Comparison of ENCODE assay signal across 15 cellular contexts in the genomic region with DNA sequence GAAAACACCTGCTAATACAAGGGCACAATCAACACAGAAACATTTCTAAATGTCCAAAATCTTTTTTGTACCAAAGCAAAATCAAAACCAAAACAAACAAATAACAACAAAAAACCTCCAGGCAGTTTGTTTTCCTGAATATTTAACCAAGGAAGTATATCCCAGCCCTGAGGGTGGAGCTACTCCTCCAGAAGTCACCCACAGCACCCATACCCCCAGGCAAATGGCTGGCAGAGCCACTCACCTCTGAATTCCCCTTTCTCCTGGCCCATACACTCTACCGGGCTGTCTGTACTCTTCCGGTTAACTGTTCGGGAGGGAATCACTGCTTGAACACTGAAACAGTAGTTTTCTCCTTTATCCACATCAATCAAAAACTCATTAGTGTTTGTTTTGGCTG. TPM values are rescaled to one million over a fixed set of nuclear protein-coding genes. Genes with fewer than 3 reads are reported as not detected.
DNase-seq lines count a peak whose midpoint lies in the region; ATAC-seq and TF ChIP-seq lines count a peak whose summit lies in the region.
"Had no signal": no experiment of that assay in that cellular context is flagged by ENCODE, and none has a peak within 500 bp of the region (broad histone marks: within the 10 kb centered on the region; RNA-seq: fewer than 3 reads in every experiment).

No MANE protein-coding gene starts in this region.

- ATAC-seq in PC-3 (peak; percentile 93), HG03457 (IDR thresholded peaks at IDR 0.05; ENCODE audit: unreplicated experiment) (no peak)
- ATAC-seq: GM12878; naive thymus-derived CD8-positive, alpha-beta T cell had no signal

- H3K36me3 ChIP-seq in PC-3 (ENCODE audit: low read depth, low read length) (peaks cover 8% of the 10 kb centered on the region; the same call in 1 of the 2 replicates), neural progenitor cell (no peaks in the 10 kb centered on the region)

- H2AFZ ChIP-seq in PC-3 (ENCODE audit: low read length) (no peak overlapping the region), neural progenitor cell (replicated peaks) (peak overlapping the region; percentile 20)

- H3K79me2 ChIP-seq in PC-3 (ENCODE audit: low read length) (no peaks in the 10 kb centered on the region), neural progenitor cell (ENCODE audit: low read depth) (no peaks in the 10 kb centered on the region)

- H4K20me1 ChIP-seq in PC-3 (ENCODE audit: low read length) (no peaks in the 10 kb centered on the region), neural progenitor cell (ENCODE audit: low read depth) (no peaks in the 10 kb centered on the region)

- intact Hi-C loops in PC-3 (cut with micrococcal nuclease) = loop anchor here (1.0 to 10.0 kb wide), 4 partner anchors 67 to 513 kb away; no protein-coding TSS in a partner anchor

- peaks cover 4% of the 10 kb centered on the region for H3K9me3 Mint-ChIP-seq in neural progenitor cell
- H3K9me3 Mint-ChIP-seq: activated CD4-positive, alpha-beta T cell treated with anti-CD3 and anti-CD28 coated beads, Interleukin-2, amount 10 ng/mL, durations not matched to agents 7 days and 5 days; naive thymus-derived CD8-positive, alpha-beta T cell had no signal

- no peak overlapping the region for H3K27ac Mint-ChIP-seq in neural progenitor cell
- H3K27ac Mint-ChIP-seq: activated CD4-positive, alpha-beta T cell treated with anti-CD3 and anti-CD28 coated beads, Interleukin-2, amount 10 ng/mL, durations not matched to agents 7 days and 5 days; naive thymus-derived CD8-positive, alpha-beta T cell had no signal

- CTCF ChIA-PET in PC-3 (lab: Charles Lee) = no interaction called here

- H3K27me3 Mint-ChIP-seq in neural progenitor cell (ENCODE audit: insufficient read depth, low read depth) = no peaks in the 10 kb centered on the region

- H3K4me1 Mint-ChIP-seq in neural progenitor cell = peaks cover 9% of the 10 kb centered on the region
- H3K4me1 Mint-ChIP-seq: activated CD4-positive, alpha-beta T cell treated with anti-CD3 and anti-CD28 coated beads, Interleukin-2, amount 10 ng/mL, durations not matched to agents 7 days and 5 days; naive thymus-derived CD8-positive, alpha-beta T cell had no signal

- DNase-seq in GM03348 (ENCODE audit: low spot score) (peak; percentile 26), PC-3 (peak; percentile 67), epithelial cell of esophagus (ENCODE audit: low read depth) (peak; percentile 63), neural progenitor cell (ENCODE audit: low spot score) (no peak), RPMI8226 (no peak), OCI-M1 (lab: John Stamatoyannopoulos, UW) (no peak), RKO (ENCODE audit: low spot score) (no peak)
- DNase-seq: activated CD4-positive, alpha-beta T cell treated with anti-CD3 and anti-CD28 coated beads, Interleukin-2, amount 10 ng/mL, durations not matched to agents 7 days and 5 days; activated effector memory CD4-positive, alpha-beta T cell treated with Interleukin-2 at 50 U/mL for 16 hours; DMS153; naive thymus-derived CD8-positive, alpha-beta T cell; NCI-H1105 had no signal

- no peak overlapping the region for H3K9ac ChIP-seq in PC-3 (ENCODE audit: low read length)
- no peak overlapping the region for H3K9ac ChIP-seq in neural progenitor cell

- POLR2A ChIA-PET in PC-3 (lab: Charles Lee; ENCODE audit: unreplicated experiment) = no interaction called here

- H3K9me3 ChIP-seq in PC-3 (ENCODE audit: low read length) (no peaks in the 10 kb centered on the region), neural progenitor cell (ENCODE audit: low read depth) (no peaks in the 10 kb centered on the region)
- H3K9me3 ChIP-seq: tibial nerve had no signal

- H3F3A ChIP-seq in PC-3 (ENCODE audit: low read length, unreplicated experiment) = no peaks in the 10 kb centered on the region
- H3F3A ChIP-seq in neural progenitor cell (ENCODE audit: low read depth) = no peaks in the 10 kb centered on the region

- TF ChIP-seq CTCF in PC-3 (conservative IDR thresholded peaks at IDR 0.05; ENCODE audit: low read depth, low read length) (peak; percentile 62), epithelial cell of esophagus (IDR thresholded peaks at IDR 0.05; ENCODE audit: insufficient read depth, low read depth, low read length, missing control alignments) (no peak), neural progenitor cell (IDR thresholded peaks at IDR 0.05) (peak; percentile 25)

- H3K4me1 ChIP-seq in PC-3 (ENCODE audit: insufficient read depth, low read length) = peaks cover 15% of the 10 kb centered on the region; the same call in 1 of the 2 replicates
- peaks cover 17% of the 10 kb centered on the region for H3K4me1 ChIP-seq in neural progenitor cell

- H3K36me3 Mint-ChIP-seq in neural progenitor cell = peaks cover 43% of the 10 kb centered on the region
- H3K36me3 Mint-ChIP-seq: naive thymus-derived CD8-positive, alpha-beta T cell had no signal

- H3K4me3 ChIP-seq in PC-3 (ENCODE audit: low read length) = no peak overlapping the region
- H3K4me3 ChIP-seq in epithelial cell of esophagus (ENCODE audit: low read length) = no peak overlapping the region
- no peak overlapping the region for H3K4me3 ChIP-seq in neural progenitor cell
- H3K4me3 ChIP-seq: GM12878, tibial nerve had no signal

- H3K27me3 ChIP-seq in PC-3 (ENCODE audit: low read length) = no peaks in the 10 kb centered on the region
- H3K27me3 ChIP-seq in neural progenitor cell = no peaks in the 10 kb centered on the region
- H3K27me3 ChIP-seq: tibial nerve had no signal

- no TSS peak for BruUV-seq in PC-3 (replicated peaks; lab: Mats Ljungman, UMichigan)

- H3K4me3 Mint-ChIP-seq in neural progenitor cell = no peak overlapping the region
- H3K4me3 Mint-ChIP-seq: activated CD4-positive, alpha-beta T cell treated with anti-CD3 and anti-CD28 coated beads, Interleukin-2, amount 10 ng/mL, durations not matched to agents 7 days and 5 days; naive thymus-derived CD8-positive, alpha-beta T cell had no signal

- H3K27ac ChIP-seq in PC-3 (ENCODE audit: low read length) (no peak overlapping the region), neural progenitor cell (no peak overlapping the region)

- H3K9me2 ChIP-seq in PC-3 (replicated peaks; ENCODE audit: low read length) = no peaks in the 10 kb centered on the region

- no peak overlapping the region for H3K4me2 ChIP-seq in PC-3 (ENCODE audit: low read length)
- H3K4me2 ChIP-seq in neural progenitor cell = no peak overlapping the region

RNA-seq across cellular contexts. Expression of gene F3, which starts 9.5 kb away (rescaled TPM):
- total RNA-seq in PC-3 (2014; rRNA removed) = 8.0 and 8.5 TPM in 2 replicates
- total RNA-seq in neural progenitor cell (ENCODE audit: low replicate concordance) = 2.3 and 6.4 TPM in 2 replicates
- total RNA-seq: activated CD4-positive, alpha-beta T cell treated with anti-CD3 and anti-CD28 coated beads, Interleukin-2, amount 10 ng/mL, durations not matched to agents 7 days and 5 days; naive thymus-derived CD8-positive, alpha-beta T cell had no signal

Comparison
In these comparisons a context has a peak if more than half of its experiments do, and no peak if none do; other contexts are left out.
1. DNase-seq: peak in GM03348 (single experiment), PC-3 (single experiment) and epithelial cell of esophagus (single experiment); none in neural progenitor cell (single experiment), RPMI8226 (single experiment), OCI-M1 (single experiment) and RKO (single experiment).